ENCODE assay signal across 23 cellular contexts in the genomic region with DNA sequence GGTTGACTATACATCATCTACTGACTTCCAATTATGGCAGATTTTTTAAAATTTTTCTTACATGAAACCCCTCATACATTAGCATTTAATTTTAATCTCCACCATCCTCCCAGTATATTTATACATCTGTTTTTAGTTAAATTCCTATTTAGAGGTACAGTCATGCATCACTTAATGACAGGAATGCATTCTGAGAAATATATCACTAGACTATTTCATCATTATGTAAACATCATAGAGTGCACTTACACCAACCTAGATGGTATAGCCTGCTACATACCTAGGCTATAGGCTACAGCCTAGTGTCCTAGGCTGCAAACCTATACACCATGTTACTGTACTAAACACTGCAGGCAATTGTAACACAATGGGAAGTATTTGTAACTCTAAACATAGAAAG.
"Had no signal": no experiment of that assay in that cellular context is flagged by ENCODE, and none has a peak within 500 bp of the region (broad histone marks: within the 10 kb centered on the region; RNA-seq: fewer than 3 reads in every experiment).

No MANE protein-coding gene starts in this region.

- ATAC-seq: activated CD4-positive, alpha-beta T cell treated with anti-CD3 and anti-CD28 coated beads for 36 hours; activated CD8-positive, alpha-beta T cell treated with anti-CD3 and anti-CD28 coated beads for 36 hours; activated T-cell treated with anti-CD3 and anti-CD28 coated beads, Interleukin-2, amount 50 U/mL, for 72 hours; heart left ventricle; left lung; mucosa of descending colon; naive thymus-derived CD8-positive, alpha-beta T cell; right cardiac atrium; stimulated activated naive B cell treated with anti-CD40 and anti-IgM and Interleukin-4, amounts not matched to agents 10 μg/mL and 1 μg/mL and 100 μg/mL, for 72 hours had no signal

- H3K27me3 ChIP-seq: ascending aorta, heart left ventricle, left lung, spleen, transverse colon had no signal

- H3K9me3 ChIP-seq: ascending aorta, heart left ventricle, left lung, mucosa of descending colon, spleen, transverse colon had no signal

- H3K27ac ChIP-seq: ascending aorta, heart left ventricle, left lung, spleen, transverse colon, WERI-Rb-1 had no signal

- H3K4me3 ChIP-seq: ascending aorta, heart left ventricle, left lung, mucosa of descending colon, spleen, transverse colon had no signal

- DNase-seq: activated CD4-positive, alpha-beta T cell treated with anti-CD3 and anti-CD28 coated beads for 36 hours; activated CD8-positive, alpha-beta memory T cell treated with anti-CD3 and anti-CD28 coated beads, Interleukin-2, amount 50 U/mL, for 4 hours; activated CD8-positive, alpha-beta T cell treated with anti-CD3 and anti-CD28 coated beads for 36 hours; activated gamma-delta T cell treated with Interleukin-2 at 50 U/mL for 16 hours; activated naive CD8-positive, alpha-beta T cell treated with anti-CD3 and anti-CD28 coated beads, Interleukin-2, amount 10 ng/mL, durations not matched to agents 7 days and 5 days; activated T-cell treated with anti-CD3 and anti-CD28 coated beads, Interleukin-2, amount 50 U/mL, for 72 hours; central memory CD4-positive, alpha-beta T cell; erythroblast; foreskin melanocyte; heart left ventricle; left lung; mucosa of descending colon; naive thymus-derived CD8-positive, alpha-beta T cell; right cardiac atrium; spleen; stimulated activated CD4-positive, alpha-beta T cell treated with anti-CD3 and anti-CD28 coated beads, Interleukin-1b, Interleukin-23, amount 100 ng/mL, for 48 hours; stimulated activated naive B cell treated with anti-CD40 and anti-IgM and Interleukin-4, amounts not matched to agents 10 μg/mL and 1 μg/mL and 100 μg/mL, for 72 hours; substantia nigra; T-helper 9 cell; transverse colon; WERI-Rb-1 had no signal

- H3K4me1 ChIP-seq: ascending aorta, left lung, spleen, transverse colon had no signal

- H3K36me3 ChIP-seq: ascending aorta, heart left ventricle, left lung, spleen, transverse colon, WERI-Rb-1 had no signal

- FAIRE-seq: islet of Langerhans had no signal
